ENCODE assay signal across 31 cellular contexts in the genomic region with DNA sequence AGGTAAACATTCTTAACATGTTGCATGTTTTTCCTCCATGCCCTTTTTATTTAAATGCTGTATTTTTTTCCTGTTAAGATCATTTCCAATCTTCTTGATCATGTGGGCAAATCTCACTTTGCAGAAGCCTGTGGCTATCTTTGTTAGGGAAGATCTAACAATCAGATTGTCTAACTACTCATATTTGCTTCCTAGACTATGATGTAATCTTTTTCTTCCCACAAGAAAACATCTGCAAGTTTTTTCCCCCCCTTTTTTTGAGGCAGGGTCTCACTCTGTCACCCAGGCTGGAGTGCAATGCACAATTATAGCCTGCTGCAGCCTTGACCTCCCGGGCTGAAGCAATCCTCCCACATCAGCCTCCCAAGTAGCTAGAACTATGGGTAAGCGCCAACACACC. TPM values are rescaled to one million over a fixed set of nuclear protein-coding genes. Genes with fewer than 3 reads are reported as not detected.
DNase-seq lines count a peak whose midpoint lies in the region; ATAC-seq, FAIRE-seq and TF ChIP-seq lines count a peak whose summit lies in the region.
"Had no signal": no experiment of that assay in that cellular context is flagged by ENCODE, and none has a peak within 500 bp of the region (broad histone marks: within the 10 kb centered on the region; RNA-seq: fewer than 3 reads in every experiment).

No MANE protein-coding gene starts in this region.

- no peak for TF ChIP-seq RAD21 in K562 (CRISPR knock-in tag; conservative IDR thresholded peaks at IDR 0.05 in 1 of 2, IDR thresholded peaks at IDR 0.05 in 1 of 2)

- H3K36me3 ChIP-seq in HEK293 (ENCODE audit: control insufficient read depth in 2 of 2, insufficient read depth in 1 of 2, low read length in 2 of 2) (no peaks in the 10 kb centered on the region), K562 (ENCODE audit: control insufficient read depth, insufficient read depth, low read length) (no peaks in the 10 kb centered on the region), neuron (ENCODE audit: insufficient read depth, low read length) (no peaks in the 10 kb centered on the region)
- H3K36me3 ChIP-seq: BE2C, BLaER1 had no signal

- CTCF ChIA-PET in HEK293 (lab: Yijun Ruan, JAX): interaction anchor here (0.9 kb wide), 1 partner anchor 16 kb away, joined by 5 read pairs; no protein-coding TSS in a partner anchor
- CTCF ChIA-PET in K562 (lab: Yijun Ruan, JAX; ENCODE audit: low intra/inter-chr PET ratio): no interaction called here

- TF ChIP-seq CTCF in HEK293 (tag by site-specific recombination; IDR thresholded peaks at IDR 0.05): no peak
- TF ChIP-seq CTCF in K562 (IDR thresholded peaks at IDR 0.05 in 2 of 3, conservative IDR thresholded peaks at IDR 0.05 in 1 of 3; ENCODE audit: insufficient read depth in 2 of 3, low read depth in 1 of 3, low read length in 3 of 3): no peak

- FAIRE-seq in K562 (lab: Jason Lieb, UNC): no peak
- FAIRE-seq: A204.1, GM12878, GM12892, GM18507 had no signal

- 0 out of 2 replicates have a peak, but pooled peaks cover 1% of the 10 kb centered on the region for H3K4me1 ChIP-seq in HEK293 (ENCODE audit: control insufficient read depth, insufficient read depth, low read length)
- peaks cover 0 to 4% of the 10 kb centered on the region in 2 experiments; a peak in 2 of 5 replicates for H3K4me1 ChIP-seq in K562 (replicated peaks in 1 of 2; ENCODE audit: control insufficient read depth in 2 of 2, insufficient read depth in 2 of 2, low read length in 2 of 2)
- H3K4me1 ChIP-seq in neuron (ENCODE audit: insufficient read depth, low read length): no peaks in the 10 kb centered on the region
- H3K4me1 ChIP-seq: BE2C had no signal

- DNase-seq in K562 (ENCODE audit: extremely low read depth in 1 of 4, low spot score in 3 of 4) (no peak), Right ventricle myocardium superior (no peak), germinal center (ENCODE audit: low spot score) (no peak)
- DNase-seq: 8988T; ACHN; BE2C; C1 segment of cervical spinal cord; CD4-positive, alpha-beta memory T cell; CD4-positive, CD25-positive, alpha-beta regulatory T cell; CD8-positive, alpha-beta memory T cell; COR-L47; DMS 273 treated with DMSO at 0.1 percent for 48 hours; DMS153; DMS53; DMS79; DND-41; EL; GDM1 had no signal

- ATAC-seq in K562 (no peak), GM19324 (IDR thresholded peaks at IDR 0.05; ENCODE audit: low FRiP score, unreplicated experiment) (no peak), Right ventricle myocardium superior (ENCODE audit: poor library complexity) (no peak)
- ATAC-seq: GM12878 had no signal

- TF ChIP-seq EP300 in K562 (IDR thresholded peaks at IDR 0.05; ENCODE audit: low read length): no peak

- no peaks in the 10 kb centered on the region for H3K9me1 ChIP-seq in K562 (ENCODE audit: control insufficient read depth, insufficient read depth, low read length)

- TF ChIP-seq POLR2A in K562 (conservative IDR thresholded peaks at IDR 0.05): no peak

- H3K27me3 ChIP-seq in K562 (ENCODE audit: control insufficient read depth in 2 of 2, insufficient read depth in 2 of 2, low read length in 2 of 2): no peaks in the 10 kb centered on the region; a peak in 1 of 5 replicates
- no peaks in the 10 kb centered on the region for H3K27me3 ChIP-seq in neuron (ENCODE audit: insufficient read depth, low read length)
- H3K27me3 ChIP-seq: BE2C, BLaER1 had no signal

- no peak overlapping the region for H2AFZ ChIP-seq in K562 (ENCODE audit: low read depth, low read length)
- H2AFZ ChIP-seq in neuron (ENCODE audit: low read depth, low read length): peak overlapping the region; percentile 10

- H3K27ac ChIP-seq in HEK293 (ENCODE audit: extremely low read depth, low read depth, low read length): no peak overlapping the region
- no peak overlapping the region for H3K27ac ChIP-seq in K562 (ENCODE audit: extremely low read depth, low read depth, low read length)
- H3K27ac ChIP-seq: BLaER1 had no signal

- H4K20me1 ChIP-seq in K562 (replicated peaks; ENCODE audit: control insufficient read depth, insufficient read depth, low read length): no peaks in the 10 kb centered on the region
- H4K20me1 ChIP-seq: BLaER1 had no signal

- H3K4me3 ChIP-seq in HEK293 (ENCODE audit: low read depth, low read length): no peak overlapping the region
- no peak overlapping the region for H3K4me3 ChIP-seq in K562
- H3K4me3 ChIP-seq in neuron (ENCODE audit: low read length): no peak overlapping the region
- H3K4me3 ChIP-seq: BLaER1, GM12878 had no signal

- intact Hi-C loops in K562 (cut with micrococcal nuclease): no loop called here
- intact Hi-C loops in Right ventricle myocardium superior (cut with DNase I): no loop called here

- POLR2A ChIA-PET in HEK293 (lab: Yijun Ruan, JAX): no interaction called here
- POLR2A ChIA-PET in K562 (lab: Yijun Ruan, JAX): no interaction called here

- 0% methylated on average over 1 of the region's 2 CpGs for WGBS in K562 (ENCODE audit: insufficient coverage, low coverage, missing lambda C conversion rate)

- BruUV-seq in K562 (replicated peaks; lab: Mats Ljungman, UMichigan): no TSS peak

- H3K79me2 ChIP-seq in K562 (ENCODE audit: control insufficient read depth, insufficient read depth, low read length): no peaks in the 10 kb centered on the region

- H3K4me2 ChIP-seq in K562 (ENCODE audit: insufficient read depth, low read length): no peak overlapping the region
- H3K4me2 ChIP-seq: BLaER1 had no signal

- H3K9me3 ChIP-seq in HEK293 (ENCODE audit: control insufficient read depth, insufficient read depth, low read depth, low read length) (no peaks in the 10 kb centered on the region), K562 (replicated peaks; ENCODE audit: control insufficient read depth, insufficient read depth, low read depth, low read length) (no peaks in the 10 kb centered on the region), neuron (ENCODE audit: low read length) (no peaks in the 10 kb centered on the region)
- H3K9me3 ChIP-seq: BE2C had no signal

- in situ Hi-C loops in K562 (cut with MboI): no loop called here

- no peak overlapping the region for H3K9ac ChIP-seq in K562 (ENCODE audit: insufficient read depth in 1 of 2, low read depth in 2 of 2, low read length in 2 of 2)
- H3K9ac ChIP-seq: BLaER1 had no signal

RNA-seq across cellular contexts. Expression of a gene that starts 15.0 kb away (rescaled TPM):
- total RNA-seq in K562 (2011; cell fraction: chromatin; rRNA removed; ENCODE audit: low replicate concordance): not detected in 2 replicates
- total RNA-seq in K562 (2011; cell fraction: nucleolus; rRNA removed): not detected in 2 replicates
- not detected in 2 replicates for total RNA-seq in K562 (2011; cell fraction: nucleoplasm; rRNA removed)
- total RNA-seq in K562 (2014; rRNA removed) (not detected in 2 replicates), K562 (2014; rRNA removed; fragmentation: Illumina TruSeq; extraction: Trizol) (not detected in 2 replicates), K562 (2015; rRNA removed; fragmentation: Illumina TruSeq; extraction: Trizol) (not detected in 2 replicates), K562 (2021) (not detected in 2 replicates), Right ventricle myocardium superior (148 TPM)
- polyA plus RNA-seq in K562 (2011; rRNA removed) (not detected in 2 replicates), K562 (2014; fragmentation: Illumina TruSeq; extraction: Trizol) (not detected in 2 replicates), K562 (2014; fragmentation: Nextera tagmentation; extraction: Ambion mirVana) (under 1 TPM in 1 of 2 experiments, not detected in 1; 0.03 TPM), K562 (2014; rRNA removed) (not detected in 2 replicates)
- polyA plus RNA-seq in K562 (2011; cell fraction: cytosol; rRNA removed): not detected in 2 replicates
- not detected in 2 replicates for polyA plus RNA-seq in K562 (2011; cell fraction: nucleus; rRNA removed)
- 0.03 and 0.10 TPM in 2 replicates for polyA plus RNA-seq in K562 (2012)
- not detected in 2 replicates for polyA minus RNA-seq in K562 (2011; rRNA and poly(A)+ RNA removed)
- polyA minus RNA-seq in K562 (2011; cell fraction: cytosol; rRNA and poly(A)+ RNA removed): not detected in 2 replicates
- polyA minus RNA-seq in K562 (2011; cell fraction: nucleus; rRNA and poly(A)+ RNA removed): not detected in 2 replicates
- total RNA-seq: A673; CD4-positive, alpha-beta memory T cell; CD4-positive, CD25-positive, alpha-beta regulatory T cell; CD8-positive, alpha-beta memory T cell; Daoy; G401 had no signal
- polyA plus RNA-seq: AG04450, CD14-positive monocyte had no signal

RNA-seq across cellular contexts. Expression of a gene that starts 52.7 kb away (rescaled TPM):
- total RNA-seq in K562 (2011; cell fraction: chromatin; rRNA removed; ENCODE audit: low replicate concordance): 6.7 and 11.2 TPM in 2 replicates
- 10.8 TPM in 2 replicates for total RNA-seq in K562 (2011; cell fraction: nucleolus; rRNA removed)
- total RNA-seq in K562 (2011; cell fraction: nucleoplasm; rRNA removed): 14.4 and 14.6 TPM in 2 replicates
- 11.3 and 11.9 TPM in 2 replicates for total RNA-seq in K562 (2014; rRNA removed)
- 12.7 and 13.0 TPM in 2 replicates for total RNA-seq in K562 (2014; rRNA removed; fragmentation: Illumina TruSeq; extraction: Trizol)
- 9.4 and 10.7 TPM in 2 replicates for total RNA-seq in K562 (2015; rRNA removed; fragmentation: Illumina TruSeq; extraction: Trizol)
- 11.5 and 15.2 TPM in 2 replicates for total RNA-seq in K562 (2021)
- 21.5 and 22.0 TPM in 2 replicates for polyA plus RNA-seq in K562 (2011; rRNA removed)
- 22.4 and 25.0 TPM in 2 replicates for polyA plus RNA-seq in K562 (2011; cell fraction: cytosol; rRNA removed)
- polyA plus RNA-seq in K562 (2011; cell fraction: nucleus; rRNA removed): 3.3 and 6.6 TPM in 2 replicates
- polyA plus RNA-seq in K562 (2012): 16.2 and 23.1 TPM in 2 replicates
- 16.8 and 20.6 TPM in 2 replicates for polyA plus RNA-seq in K562 (2014; fragmentation: Illumina TruSeq; extraction: Trizol)
- 10 to 100 TPM; 51.8 to 54.0 TPM for polyA plus RNA-seq in K562 (2014; fragmentation: Nextera tagmentation; extraction: Ambion mirVana)
- 10.3 and 14.6 TPM in 2 replicates for polyA plus RNA-seq in K562 (2014; rRNA removed)
- polyA minus RNA-seq in K562 (2011; rRNA and poly(A)+ RNA removed): 21.9 and 23.0 TPM in 2 replicates
- 11.2 and 13.1 TPM in 2 replicates for polyA minus RNA-seq in K562 (2011; cell fraction: cytosol; rRNA and poly(A)+ RNA removed)
- polyA minus RNA-seq in K562 (2011; cell fraction: nucleus; rRNA and poly(A)+ RNA removed): 1.3 and 3.7 TPM in 2 replicates
- total RNA-seq in Right ventricle myocardium superior: 184 TPM

RNA-seq across cellular contexts. Expression of a gene that starts 57.2 kb away (rescaled TPM):
- total RNA-seq in K562 (2011; cell fraction: chromatin; rRNA removed; ENCODE audit: low replicate concordance): 34.9 and 77.4 TPM in 2 replicates
- total RNA-seq in K562 (2011; cell fraction: nucleolus; rRNA removed): 20.9 and 22.8 TPM in 2 replicates
- total RNA-seq in K562 (2011; cell fraction: nucleoplasm; rRNA removed): 42.0 and 48.9 TPM in 2 replicates
- total RNA-seq in K562 (2014; rRNA removed): 23.2 and 28.9 TPM in 2 replicates
- total RNA-seq in K562 (2014; rRNA removed; fragmentation: Illumina TruSeq; extraction: Trizol): 35.4 and 40.9 TPM in 2 replicates
- 33.9 and 38.6 TPM in 2 replicates for total RNA-seq in K562 (2015; rRNA removed; fragmentation: Illumina TruSeq; extraction: Trizol)
- total RNA-seq in K562 (2021): 31.2 and 33.8 TPM in 2 replicates
- polyA plus RNA-seq in K562 (2011; rRNA removed): 42.5 and 58.2 TPM in 2 replicates
- polyA plus RNA-seq in K562 (2011; cell fraction: cytosol; rRNA removed): 11.9 and 19.8 TPM in 2 replicates
- polyA plus RNA-seq in K562 (2011; cell fraction: nucleus; rRNA removed): 37.5 and 53.9 TPM in 2 replicates
- polyA plus RNA-seq in K562 (2012): 28.0 and 29.6 TPM in 2 replicates
- 30.7 and 45.2 TPM in 2 replicates for polyA plus RNA-seq in K562 (2014; fragmentation: Illumina TruSeq; extraction: Trizol)
- 10 to 100 TPM; 58.3 to 80.0 TPM for polyA plus RNA-seq in K562 (2014; fragmentation: Nextera tagmentation; extraction: Ambion mirVana)
- polyA plus RNA-seq in K562 (2014; rRNA removed): 36.7 and 42.0 TPM in 2 replicates
- polyA minus RNA-seq in K562 (2011; rRNA and poly(A)+ RNA removed): 28.8 and 29.4 TPM in 2 replicates
- 9.5 and 9.9 TPM in 2 replicates for polyA minus RNA-seq in K562 (2011; cell fraction: cytosol; rRNA and poly(A)+ RNA removed)
- polyA minus RNA-seq in K562 (2011; cell fraction: nucleus; rRNA and poly(A)+ RNA removed): 24.2 and 38.8 TPM in 2 replicates
- 84.4 TPM for total RNA-seq in Right ventricle myocardium superior

Comparison
In these comparisons a context has a peak if more than half of its experiments do, and no peak if none do; other contexts are left out.
1. RNA of a gene that starts 15.0 kb away (total RNA-seq): 148 TPM in Right ventricle myocardium superior (single experiment); not detected in K562; every median in the first group is over 100 times any median in the second.
2. RNA of a gene that starts 52.7 kb away (total RNA-seq): 184 TPM in Right ventricle myocardium superior (single experiment); 6.7 to 15.2 TPM in K562; every median in the first group is over 10 times any median in the second.